1 cellular context compared by ENCODE assay signal in genomic region chr9:125183054-125183453, GRCh38.
TF ChIP-seq lines count a peak whose summit lies in the region.

No MANE protein-coding gene starts in this region.

TF ChIP-seq in WTC11, 78 proteins besides CTCF, POLR2A, EP300 and RAD21 (continued from another document):
- no peak for TF ChIP-seq IRF1 (CRISPR knock-in tag; IDR thresholded peaks at IDR 0.05)
- no peak for TF ChIP-seq ZNF219 (CRISPR knock-in tag; IDR thresholded peaks at IDR 0.05; ENCODE audit: borderline replicate concordance)
- no peak for TF ChIP-seq CDX4 (CRISPR knock-in tag; IDR thresholded peaks at IDR 0.05; ENCODE audit: borderline replicate concordance)
